Comparison of ENCODE assay signal across 14 cellular contexts in the genomic region with DNA sequence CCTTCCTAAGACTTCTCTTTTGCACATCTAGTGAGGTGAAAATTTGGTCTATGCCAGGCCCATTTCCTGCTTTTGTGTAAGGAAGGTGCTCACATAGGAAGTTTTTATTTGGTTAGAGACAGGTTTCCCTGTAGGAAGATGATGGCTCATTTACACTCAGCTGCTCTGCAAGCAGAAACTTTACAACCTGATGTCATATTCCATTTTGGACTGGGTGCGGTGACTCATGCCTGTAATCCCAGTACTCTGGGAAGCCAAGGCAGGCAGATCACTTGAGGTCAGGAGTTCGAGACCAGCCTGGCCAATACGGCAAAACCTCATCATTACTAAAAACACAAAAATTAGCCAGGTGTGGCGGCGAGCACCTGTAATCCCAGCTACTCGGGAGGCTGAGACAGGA. TPM values are rescaled to one million over a fixed set of nuclear protein-coding genes. Genes with fewer than 3 reads are reported as not detected.
A peak's percentile ranks its signal among the peaks of the same experiment; 100 is the strongest.
DNase-seq lines count a peak whose midpoint lies in the region; TF ChIP-seq lines count a peak whose summit lies in the region.
"Had no signal": no experiment of that assay in that cellular context is flagged by ENCODE, and none has a peak within 500 bp of the region (broad histone marks: within the 10 kb centered on the region; RNA-seq: fewer than 3 reads in every experiment).

No MANE protein-coding gene starts in this region.

- WGBS in esophagus muscularis mucosa = 86% methylated on average over 6 of the region's 6 CpGs

- no peak for TF ChIP-seq POLR2A in Peyer's patch (IDR thresholded peaks at IDR 0.05)
- TF ChIP-seq POLR2A in esophagus muscularis mucosa (IDR thresholded peaks at IDR 0.05; ENCODE audit: low read depth) = no peak

- H3K36me3 ChIP-seq in Peyer's patch (peaks cover 0 to 20% (median 0%) of the 10 kb centered on the region in 3 donors), esophagus muscularis mucosa (peaks cover 0 to 24% (median 5%) of the 10 kb centered on the region in 4 donors), subcutaneous abdominal adipose tissue (ENCODE audit: control insufficient read depth in 5 of 5, insufficient read depth in 5 of 5, low read length in 5 of 5) (peaks cover 3 to 27% (median 15%) of the 10 kb centered on the region in 5 donors)

- H3K9me3 ChIP-seq in Peyer's patch (no peaks in the 10 kb centered on the region), esophagus muscularis mucosa (no peaks in the 10 kb centered on the region), subcutaneous abdominal adipose tissue (ENCODE audit: control insufficient read depth in 5 of 5, low read length in 5 of 5) (no peaks in the 10 kb centered on the region)

- H3K4me1 Mint-ChIP-seq in activated naive CD4-positive, alpha-beta T cell treated with anti-CD3 and anti-CD28 coated beads, Interleukin-2, amount 50 U/mL, for 24 hours = peaks cover 62% of the 10 kb centered on the region

- H3K27me3 Mint-ChIP-seq in activated naive CD4-positive, alpha-beta T cell treated with anti-CD3 and anti-CD28 coated beads, Interleukin-2, amount 50 U/mL, for 24 hours = no peaks in the 10 kb centered on the region

- no peak for DNase-seq in activated naive CD4-positive, alpha-beta T cell (lab: John Stamatoyannopoulos, UW)
- DNase-seq in Peyer's patch = no peak
- DNase-seq in esophagus muscularis mucosa (ENCODE audit: extremely low spot score) = peak; percentile 29
- no peak for DNase-seq in NCI-H2081 treated with DMSO at 0.1 percent for 48 hours (lab: John Stamatoyannopoulos, UW)
- no peak for DNase-seq in NCI-H146 treated with DMSO at 0.1 percent for 48 hours (lab: John Stamatoyannopoulos, UW; ENCODE audit: unreplicated experiment)
- no peak for DNase-seq in putamen (ENCODE audit: low spot score)
- DNase-seq: endodermal cell, NCI-H2227 treated with DMSO at 0.1 percent for 48 hours, SW 1271, trophoblast cell had no signal

- H3K36me3 Mint-ChIP-seq in activated naive CD4-positive, alpha-beta T cell treated with anti-CD3 and anti-CD28 coated beads, Interleukin-2, amount 50 U/mL, for 24 hours = peaks cover 15% of the 10 kb centered on the region
- H3K36me3 Mint-ChIP-seq: brain had no signal

- peaks cover 0 to 24% (median 0%) of the 10 kb centered on the region in 4 donors for H3K4me1 ChIP-seq in Peyer's patch
- peaks cover 0 to 17% (median 9%) of the 10 kb centered on the region in 4 donors for H3K4me1 ChIP-seq in esophagus muscularis mucosa
- H3K4me1 ChIP-seq in subcutaneous abdominal adipose tissue (ENCODE audit: control insufficient read depth in 5 of 5, insufficient read depth in 5 of 5, low read length in 5 of 5) = peaks cover 0 to 26% (median 2%) of the 10 kb centered on the region in 5 donors

- H3K4me3 Mint-ChIP-seq in activated naive CD4-positive, alpha-beta T cell treated with anti-CD3 and anti-CD28 coated beads, Interleukin-2, amount 50 U/mL, for 24 hours = no peak overlapping the region
- H3K4me3 Mint-ChIP-seq: brain, endodermal cell had no signal

- TF ChIP-seq CTCF in Peyer's patch (IDR thresholded peaks at IDR 0.05) (no peak), esophagus muscularis mucosa (IDR thresholded peaks at IDR 0.05) (no peak)

- H3K4me3 ChIP-seq in Peyer's patch (no peak overlapping the region), esophagus muscularis mucosa (no peak overlapping the region), subcutaneous abdominal adipose tissue (ENCODE audit: low read depth in 1 of 5, low read length in 5 of 5) (no peak overlapping the region)
- H3K4me3 ChIP-seq: lung had no signal

- H3K27me3 ChIP-seq in Peyer's patch (no peaks in the 10 kb centered on the region), esophagus muscularis mucosa (no peaks in the 10 kb centered on the region), subcutaneous abdominal adipose tissue (ENCODE audit: control insufficient read depth in 5 of 5, insufficient read depth in 4 of 5, low read length in 5 of 5) (no peaks in the 10 kb centered on the region)

- TF ChIP-seq EP300 in esophagus muscularis mucosa (IDR thresholded peaks at IDR 0.05) = no peak

- no peak overlapping the region for H3K9ac ChIP-seq in subcutaneous abdominal adipose tissue (ENCODE audit: low read length in 5 of 5)

- H3K27ac ChIP-seq in Peyer's patch = peak overlapping the region in 3 of 4 donors; percentile 52 to 89 (median 74)
- no peak overlapping the region for H3K27ac ChIP-seq in esophagus muscularis mucosa (replicated peaks in 1 of 4)
- peak overlapping the region; percentile 38 for H3K27ac ChIP-seq in subcutaneous abdominal adipose tissue (ENCODE audit: low read depth, low read length)

- no peaks in the 10 kb centered on the region for H3K9me3 Mint-ChIP-seq in activated naive CD4-positive, alpha-beta T cell treated with anti-CD3 and anti-CD28 coated beads, Interleukin-2, amount 50 U/mL, for 24 hours
- H3K9me3 Mint-ChIP-seq: brain had no signal

- peak overlapping the region; percentile 48 for H3K27ac Mint-ChIP-seq in activated naive CD4-positive, alpha-beta T cell treated with anti-CD3 and anti-CD28 coated beads, Interleukin-2, amount 50 U/mL, for 24 hours
- H3K27ac Mint-ChIP-seq: endodermal cell had no signal

- intact Hi-C loops in esophagus muscularis mucosa (cut with DNase I) = no loop called here

RNA-seq across cellular contexts. Expression of gene CASP10, which starts 35.8 kb away (rescaled TPM):
- 10 to 100 TPM; 38.2 to 71.1 (median 46.2) TPM for total RNA-seq in Peyer's patch
- total RNA-seq in esophagus muscularis mucosa = 1 to 10 TPM; 2.2 to 7.3 (median 4.3) TPM

RNA-seq across cellular contexts. Expression of gene CASP8, which starts 41.6 kb away (rescaled TPM):
- 100 to 1,000 TPM in 1 of 4 donors, 10 to 100 TPM in 3; 32.0 to 262 (median 42.8) TPM for total RNA-seq in Peyer's patch
- 10 to 100 TPM in 1 of 4 donors, 1 to 10 TPM in 3; 4.9 to 17.9 (median 5.3) TPM for total RNA-seq in esophagus muscularis mucosa

Comparison
In these comparisons a context has a peak if more than half of its experiments do, and no peak if none do; other contexts are left out.
1. H3K27ac ChIP-seq: peak in Peyer's patch (3 of 4) and subcutaneous abdominal adipose tissue (single experiment); none in esophagus muscularis mucosa (0 of 4).
2. RNA of gene CASP10, which starts 35.8 kb away (total RNA-seq): 38.2 to 71.1 TPM in Peyer's patch; 2.2 to 7.3 TPM in esophagus muscularis mucosa; every median in the first group is over 4 times any median in the second.